ENCODE assay signal across 12 cellular contexts in genomic region chr6:24723270-24723669, GRCh38.
"Had no signal": no experiment of that assay in that cellular context is flagged by ENCODE, and none has a peak within 500 bp of the region (broad histone marks: within the 10 kb centered on the region; RNA-seq: fewer than 3 reads in every experiment).

No MANE protein-coding gene starts in this region.

- ATAC-seq: activated CD8-positive, alpha-beta memory T cell treated with anti-CD3 and anti-CD28 coated beads, Interleukin-2, amount 10 ng/mL, durations not matched to agents 7 days and 5 days; WTC11 had no signal

- H3K4me2 ChIP-seq: hepatocyte had no signal

- H3K4me3 ChIP-seq: hepatocyte, skin epidermis, thyroid gland, uterus had no signal

- H3K27ac ChIP-seq: hepatocyte, neutrophil, skin epidermis, thyroid gland had no signal

- H3K27ac Mint-ChIP-seq: dendritic cell treated with granulocyte-macrophage colony-stimulating factor and Interleukin-4, amounts not matched to agents 40 ng/mL and 50 ng/mL, for 4 days; WTC11 had no signal

- H3K4me3 Mint-ChIP-seq: activated CD8-positive, alpha-beta memory T cell treated with anti-CD3 and anti-CD28 coated beads, Interleukin-2, amount 10 ng/mL, durations not matched to agents 7 days and 5 days; dendritic cell treated with granulocyte-macrophage colony-stimulating factor and Interleukin-4, amounts not matched to agents 40 ng/mL and 50 ng/mL, for 4 days had no signal

- DNase-seq: activated CD4-positive, alpha-beta T cell treated with anti-CD3 and anti-CD28 coated beads for 48 hours; activated CD8-positive, alpha-beta memory T cell treated with anti-CD3 and anti-CD28 coated beads, Interleukin-2, amount 10 ng/mL, durations not matched to agents 7 days and 5 days; activated T-cell treated with anti-CD3 and anti-CD28 coated beads, Interleukin-2, amount 50 U/mL, for 48 hours; central memory CD4-positive, alpha-beta T cell; stimulated activated CD4-positive, alpha-beta T cell treated with anti-CD3 and anti-CD28 coated beads, Interleukin-4, amount 100 ng/mL, for 4 hours; thyroid gland; uterus had no signal

- H3K27me3 Mint-ChIP-seq: dendritic cell treated with granulocyte-macrophage colony-stimulating factor and Interleukin-4, amounts not matched to agents 40 ng/mL and 50 ng/mL, for 4 days had no signal

- H3K27me3 ChIP-seq: hepatocyte, neutrophil, thyroid gland, uterus had no signal

- H2AFZ ChIP-seq: hepatocyte had no signal

- H3K9me3 ChIP-seq: neutrophil, thyroid gland, uterus had no signal

- H3K9me3 Mint-ChIP-seq: dendritic cell treated with granulocyte-macrophage colony-stimulating factor and Interleukin-4, amounts not matched to agents 40 ng/mL and 50 ng/mL, for 4 days had no signal

- H3K36me3 ChIP-seq: thyroid gland, uterus had no signal
